In the genomic region with DNA sequence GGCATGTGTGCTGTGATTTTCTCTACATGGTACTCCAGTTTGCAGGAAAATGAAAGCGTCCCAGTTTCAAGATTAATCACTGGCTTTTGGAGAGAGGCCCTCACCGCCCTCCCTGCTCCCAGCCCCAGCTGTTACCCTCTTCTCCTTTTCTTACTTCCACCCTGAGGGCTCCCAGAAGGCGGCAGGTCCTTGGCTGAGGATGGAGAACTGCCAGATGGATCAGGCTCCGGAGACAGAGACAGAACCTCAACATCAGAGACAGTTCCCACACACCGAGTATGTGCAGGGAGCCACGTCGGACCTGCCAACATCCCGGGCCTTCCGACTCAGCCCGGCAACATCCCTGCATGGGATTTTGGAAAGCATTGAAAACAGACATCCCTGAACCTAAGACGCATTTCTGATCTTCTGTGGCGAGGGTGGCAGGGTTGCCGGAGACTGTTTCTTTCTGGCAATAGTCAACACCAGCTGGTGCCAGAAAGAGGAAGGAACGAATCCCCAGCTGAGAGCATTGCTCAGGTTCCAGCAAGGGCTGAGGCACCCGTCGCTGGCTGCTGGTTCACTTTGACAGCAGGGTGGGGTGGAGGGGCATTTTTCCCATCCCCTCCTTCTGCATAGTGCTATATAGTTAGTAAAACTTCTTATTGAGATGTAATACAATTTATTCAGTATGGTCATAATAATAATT, we compare ENCODE assay signal across 10 cellular contexts.
DNase-seq lines count a peak whose midpoint lies in the region; ATAC-seq and TF ChIP-seq lines count a peak whose summit lies in the region.
"Had no signal": no experiment of that assay in that cellular context is flagged by ENCODE, and none has a peak within 500 bp of the region (broad histone marks: within the 10 kb centered on the region; RNA-seq: fewer than 3 reads in every experiment).

No MANE protein-coding gene starts in this region.

- ATAC-seq in Right ventricle myocardium inferior (peak; percentile 83), GM21723 (IDR thresholded peaks at IDR 0.05; ENCODE audit: unreplicated experiment) (no peak), HG02798 (IDR thresholded peaks at IDR 0.05; ENCODE audit: poor library complexity, unreplicated experiment) (no peak), HG03135 (IDR thresholded peaks at IDR 0.05; ENCODE audit: unreplicated experiment) (no peak)
- ATAC-seq: foreskin keratinocyte had no signal

- intact Hi-C loops in Right ventricle myocardium inferior (cut with DNase I) (no loop called here), cardiac septum (cut with DNase I) (loop anchor here (10.0 kb wide), 1 partner anchor 450 kb away; no protein-coding TSS in a partner anchor)

- H3K27ac Mint-ChIP-seq in chondrocyte (ENCODE audit: unreplicated experiment): peak overlapping the region; percentile 92

- no peaks in the 10 kb centered on the region for H3K27me3 Mint-ChIP-seq in chondrocyte (ENCODE audit: low read depth)

- TF ChIP-seq CTCF in chondrocyte (IDR thresholded peaks at IDR 0.05): no peak

- no peak for DNase-seq in Right ventricle myocardium inferior (ENCODE audit: missing footprints)
- no peak for DNase-seq in cardiac septum (ENCODE audit: low spot score)
- no peak for DNase-seq in chondrocyte (ENCODE audit: low spot score)
- peak; percentile 32 for DNase-seq in myocyte (ENCODE audit: low read depth)
- no peak for DNase-seq in NCI-H187 (lab: John Stamatoyannopoulos, UW)
- DNase-seq: activated CD4-positive, alpha-beta T cell treated with anti-CD3 and anti-CD28 coated beads, Interleukin-2, amount 50 U/mL, for 1 hour had no signal

- H3K4me1 Mint-ChIP-seq in chondrocyte (ENCODE audit: low read depth): peaks cover 39% of the 10 kb centered on the region

- H3K36me3 Mint-ChIP-seq in chondrocyte (ENCODE audit: low read depth): no peaks in the 10 kb centered on the region

- H3K9me3 Mint-ChIP-seq in chondrocyte (ENCODE audit: low read depth): peaks cover 5% of the 10 kb centered on the region

- peak overlapping the region; percentile 50 for H3K4me3 Mint-ChIP-seq in chondrocyte (ENCODE audit: unreplicated experiment)
